Comparison of ENCODE assay signal across 14 cellular contexts in the genomic region with DNA sequence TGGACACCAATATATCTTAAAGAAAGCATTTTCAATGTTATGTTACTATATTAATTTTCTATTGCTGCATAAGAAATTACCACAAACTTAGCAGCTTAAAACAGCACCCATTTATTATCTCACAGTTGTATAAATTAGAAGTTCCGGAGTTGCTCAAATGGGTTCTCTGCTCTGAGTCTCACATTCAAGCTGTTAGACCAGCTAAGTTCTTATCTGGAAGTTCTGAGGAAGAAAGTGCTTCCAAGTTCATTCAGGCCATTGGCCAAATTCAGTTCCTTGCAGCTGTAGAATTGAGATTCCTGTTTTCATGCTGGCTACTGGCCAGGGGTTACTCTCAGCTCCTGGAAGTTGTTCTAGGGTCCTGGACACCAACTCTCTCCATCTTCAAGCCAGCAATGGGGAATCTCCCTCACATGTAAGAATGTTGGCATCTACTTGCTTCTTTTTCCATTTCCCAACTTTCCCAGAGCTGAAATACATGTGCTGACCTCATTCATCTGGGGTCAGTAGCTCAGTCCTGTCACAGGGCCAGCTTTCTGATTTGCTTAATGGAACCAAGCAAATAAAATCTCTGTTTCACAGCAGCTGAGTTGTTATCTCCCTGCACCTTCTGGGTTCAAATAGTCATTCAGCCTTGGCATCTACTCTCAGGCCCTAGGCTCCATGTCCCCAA.
DNase-seq lines count a peak whose midpoint lies in the region; ATAC-seq, FAIRE-seq and TF ChIP-seq lines count a peak whose summit lies in the region.
"Had no signal": no experiment of that assay in that cellular context is flagged by ENCODE, and none has a peak within 500 bp of the region (broad histone marks: within the 10 kb centered on the region; RNA-seq: fewer than 3 reads in every experiment).

No MANE protein-coding gene starts in this region.

- H3K27ac ChIP-seq in hepatocyte: no peak overlapping the region
- H3K27ac ChIP-seq: vagina had no signal

- no peak overlapping the region for H2AFZ ChIP-seq in hepatocyte

- DNase-seq in MG63: peak; percentile 0
- DNase-seq in dermis blood vessel endothelial cell: peak; percentile 2
- peak; percentile 24 for DNase-seq in hepatocyte (ENCODE audit: low spot score)
- peak; percentile 81 for DNase-seq in sciatic nerve (ENCODE audit: low spot score)
- no peak for DNase-seq in MV-4-11 (lab: John Stamatoyannopoulos, UW)
- no peak for DNase-seq in HTR-8/SVneo (ENCODE audit: insufficient read length, low spot score)
- no peak for DNase-seq in NCI-H345 (lab: John Stamatoyannopoulos, UW)
- DNase-seq in NCI-H2029 treated with DMSO at 0.1 percent for 48 hours (lab: John Stamatoyannopoulos, UW): no peak
- DNase-seq: activated CD8-positive, alpha-beta T cell treated with anti-CD3 and anti-CD28 coated beads for 36 hours; activated naive CD4-positive, alpha-beta T cell treated with anti-CD3 and anti-CD28 coated beads for 36 hours; AML-193; DMS53; NCI-H774 had no signal

- ATAC-seq in sciatic nerve: peak; percentile 99
- ATAC-seq: activated CD8-positive, alpha-beta T cell treated with anti-CD3 and anti-CD28 coated beads for 36 hours had no signal

- WGBS in hepatocyte (ENCODE audit: low lambda C conversion rate, missing lambda C conversion rate): 96% methylated on average over 1 of the region's 1 CpG

- TF ChIP-seq CTCF in hepatocyte (IDR thresholded peaks at IDR 0.05; ENCODE audit: poor library complexity): no peak

- H3K36me3 ChIP-seq in MG63: no peaks in the 10 kb centered on the region
- H3K36me3 ChIP-seq in hepatocyte (replicated peaks; ENCODE audit: insufficient read depth, low read depth): no peaks in the 10 kb centered on the region
- H3K36me3 ChIP-seq: vagina had no signal

- H4K20me1 ChIP-seq in hepatocyte (ENCODE audit: insufficient read depth, poor library complexity, severe bottlenecking): no peaks in the 10 kb centered on the region

- intact Hi-C loops in sciatic nerve (cut with DNase I): no loop called here

- H3K4me3 ChIP-seq in MG63 (no peak overlapping the region), hepatocyte (no peak overlapping the region)
- H3K4me3 ChIP-seq: vagina had no signal

- no peak overlapping the region for H3K4me2 ChIP-seq in hepatocyte

- no peaks in the 10 kb centered on the region for H3K79me2 ChIP-seq in hepatocyte

- H3K27me3 ChIP-seq in MG63 (no peaks in the 10 kb centered on the region), hepatocyte (no peaks in the 10 kb centered on the region)
- H3K27me3 ChIP-seq: vagina had no signal

- no peaks in the 10 kb centered on the region for H3K9me3 ChIP-seq in MG63
- H3K9me3 ChIP-seq in hepatocyte (ENCODE audit: low read depth): no peaks in the 10 kb centered on the region
- H3K9me3 ChIP-seq: vagina had no signal

- FAIRE-seq in HTR-8/SVneo (lab: Jason Lieb, UNC): no peak

- peaks cover 3% of the 10 kb centered on the region for H3K4me1 ChIP-seq in hepatocyte (ENCODE audit: insufficient read depth)

- no peaks in the 10 kb centered on the region for H3K9me2 ChIP-seq in hepatocyte (replicated peaks; ENCODE audit: insufficient read depth)

Comparison
In these comparisons a context has a peak if more than half of its experiments do, and no peak if none do; other contexts are left out.
1. DNase-seq: peak in MG63 (single experiment), dermis blood vessel endothelial cell (single experiment), hepatocyte (single experiment) and sciatic nerve (single experiment); none in MV-4-11 (single experiment), HTR-8/SVneo (single experiment), NCI-H345 (single experiment) and NCI-H2029 treated with DMSO at 0.1 percent for 48 hours (single experiment).